In the genomic region with DNA sequence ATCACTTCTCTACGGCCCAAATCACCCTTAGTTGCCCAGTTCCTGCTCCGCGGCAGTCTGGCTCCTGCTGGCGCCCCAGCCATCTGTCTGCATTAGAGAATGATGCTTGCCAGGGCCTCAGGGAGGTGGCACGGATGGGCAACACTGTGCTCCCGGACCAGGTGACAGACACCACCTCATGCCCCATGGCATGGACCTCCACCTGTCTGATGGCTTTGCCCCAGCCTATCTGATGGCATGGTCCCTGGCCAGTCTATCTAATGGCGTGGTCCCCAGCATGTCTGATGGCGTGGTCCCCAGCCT, we compare ENCODE assay signal across 12 cellular contexts. TPM values are rescaled to one million over a fixed set of nuclear protein-coding genes. Genes with fewer than 3 reads are reported as not detected.
DNase-seq lines count a peak whose midpoint lies in the region; ATAC-seq, FAIRE-seq and TF ChIP-seq lines count a peak whose summit lies in the region.
"Had no signal": no experiment of that assay in that cellular context is flagged by ENCODE, and none has a peak within 500 bp of the region (broad histone marks: within the 10 kb centered on the region; RNA-seq: fewer than 3 reads in every experiment).

No MANE protein-coding gene starts in this region.

- no peaks in the 10 kb centered on the region for H3K9me3 Mint-ChIP-seq in activated CD8-positive, alpha-beta memory T cell treated with anti-CD3 and anti-CD28 coated beads, Interleukin-2, amount 10 ng/mL, durations not matched to agents 7 days and 5 days (ENCODE audit: low read depth)
- no peaks in the 10 kb centered on the region for H3K9me3 Mint-ChIP-seq in activated naive CD8-positive, alpha-beta T cell treated with anti-CD3 and anti-CD28 coated beads, Interleukin-2, amount 10 ng/mL, durations not matched to agents 7 days and 5 days

- POLR2A ChIA-PET in activated naive CD8-positive, alpha-beta T cell treated with anti-CD3 and anti-CD28 coated beads, Interleukin-2, amount 10 ng/mL, durations not matched to agents 7 days and 5 days (lab: Charles Lee), result no interaction called here

- peaks cover 16% of the 10 kb centered on the region for H3K4me1 ChIP-seq in skeletal muscle satellite cell (ENCODE audit: control insufficient read depth, insufficient read depth, low read length)

- no peak overlapping the region for H3K9ac ChIP-seq in skeletal muscle satellite cell (ENCODE audit: low read depth, low read length)

- H3K27ac Mint-ChIP-seq in activated CD8-positive, alpha-beta memory T cell treated with anti-CD3 and anti-CD28 coated beads, Interleukin-2, amount 10 ng/mL, durations not matched to agents 7 days and 5 days, result peak overlapping the region; percentile 93
- H3K27ac Mint-ChIP-seq in activated naive CD8-positive, alpha-beta T cell treated with anti-CD3 and anti-CD28 coated beads, Interleukin-2, amount 10 ng/mL, durations not matched to agents 7 days and 5 days, result peak overlapping the region; percentile 96

- H3K4me2 ChIP-seq in skeletal muscle satellite cell (ENCODE audit: low read length), result peak overlapping the region; percentile 57

- TF ChIP-seq CTCF in D721Med (IDR thresholded peaks at IDR 0.05; ENCODE audit: insufficient read depth, missing control alignments), result no peak

- H3K4me1 Mint-ChIP-seq in activated CD8-positive, alpha-beta memory T cell treated with anti-CD3 and anti-CD28 coated beads, Interleukin-2, amount 10 ng/mL, durations not matched to agents 7 days and 5 days, result peaks cover 25% of the 10 kb centered on the region
- peaks cover 24% of the 10 kb centered on the region for H3K4me1 Mint-ChIP-seq in activated naive CD8-positive, alpha-beta T cell treated with anti-CD3 and anti-CD28 coated beads, Interleukin-2, amount 10 ng/mL, durations not matched to agents 7 days and 5 days

- H3K36me3 ChIP-seq in skeletal muscle satellite cell (ENCODE audit: insufficient read depth, low read length), result no peaks in the 10 kb centered on the region
- H3K36me3 ChIP-seq: ovary, thyroid gland had no signal

- no peak for FAIRE-seq in D721Med (lab: Jason Lieb, UNC)
- FAIRE-seq: TTC549 had no signal

- H3K4me3 ChIP-seq in skeletal muscle satellite cell (ENCODE audit: low read length), result no peak overlapping the region
- H3K4me3 ChIP-seq: ovary, thyroid gland had no signal

- CTCF ChIA-PET in activated CD8-positive, alpha-beta memory T cell treated with anti-CD3 and anti-CD28 coated beads, Interleukin-2, amount 10 ng/mL, durations not matched to agents 7 days and 5 days (lab: Charles Lee), result no interaction called here

- no peak for DNase-seq in activated CD8-positive, alpha-beta memory T cell treated with anti-CD3 and anti-CD28 coated beads, Interleukin-2, amount 10 ng/mL, durations not matched to agents 7 days and 5 days
- DNase-seq in activated CD8-positive, alpha-beta memory T cell treated with anti-CD3 and anti-CD28 coated beads, Interleukin-2, amount 50 U/mL, for 4 hours, result no peak
- DNase-seq in NCI-H524 (lab: John Stamatoyannopoulos, UW) (peak; percentile 50 to 56), D721Med (ENCODE audit: insufficient read length, low spot score) (no peak), NCI-H345 (lab: John Stamatoyannopoulos, UW) (no peak)
- DNase-seq in activated naive CD8-positive, alpha-beta T cell treated with anti-CD3 and anti-CD28 coated beads, Interleukin-2, amount 10 ng/mL, durations not matched to agents 7 days and 5 days, result no peak
- DNase-seq: NCI-H446 treated with DMSO at 0.1 percent for 48 hours, ovary had no signal

- peaks cover 39% of the 10 kb centered on the region for H3K27me3 ChIP-seq in skeletal muscle satellite cell (ENCODE audit: control insufficient read depth, insufficient read depth, low read length)
- H3K27me3 ChIP-seq: ovary, thyroid gland had no signal

- no peak for ATAC-seq in activated CD8-positive, alpha-beta memory T cell treated with anti-CD3 and anti-CD28 coated beads, Interleukin-2, amount 10 ng/mL, durations not matched to agents 7 days and 5 days
- no peak for ATAC-seq in activated naive CD8-positive, alpha-beta T cell treated with anti-CD3 and anti-CD28 coated beads, Interleukin-2, amount 10 ng/mL, durations not matched to agents 7 days and 5 days (ENCODE audit: low read depth)
- ATAC-seq in HG02588 (IDR thresholded peaks at IDR 0.05; ENCODE audit: unreplicated experiment), result no peak

- H3K36me3 Mint-ChIP-seq in activated CD8-positive, alpha-beta memory T cell treated with anti-CD3 and anti-CD28 coated beads, Interleukin-2, amount 10 ng/mL, durations not matched to agents 7 days and 5 days, result no peaks in the 10 kb centered on the region
- no peaks in the 10 kb centered on the region for H3K36me3 Mint-ChIP-seq in activated naive CD8-positive, alpha-beta T cell treated with anti-CD3 and anti-CD28 coated beads, Interleukin-2, amount 10 ng/mL, durations not matched to agents 7 days and 5 days

- no peak overlapping the region for H3K4me3 Mint-ChIP-seq in activated CD8-positive, alpha-beta memory T cell treated with anti-CD3 and anti-CD28 coated beads, Interleukin-2, amount 10 ng/mL, durations not matched to agents 7 days and 5 days
- no peak overlapping the region for H3K4me3 Mint-ChIP-seq in activated naive CD8-positive, alpha-beta T cell treated with anti-CD3 and anti-CD28 coated beads, Interleukin-2, amount 10 ng/mL, durations not matched to agents 7 days and 5 days

- no peaks in the 10 kb centered on the region for H3K27me3 Mint-ChIP-seq in activated CD8-positive, alpha-beta memory T cell treated with anti-CD3 and anti-CD28 coated beads, Interleukin-2, amount 10 ng/mL, durations not matched to agents 7 days and 5 days
- H3K27me3 Mint-ChIP-seq in activated naive CD8-positive, alpha-beta T cell treated with anti-CD3 and anti-CD28 coated beads, Interleukin-2, amount 10 ng/mL, durations not matched to agents 7 days and 5 days, result peaks cover 1% of the 10 kb centered on the region

- no peaks in the 10 kb centered on the region for H3K9me3 ChIP-seq in skeletal muscle satellite cell (replicated peaks; ENCODE audit: low read length)
- H3K9me3 ChIP-seq: ovary, thyroid gland had no signal

RNA-seq across cellular contexts. Expression of gene MRGBP, which starts 18.8 kb away (rescaled TPM):
- 10 to 100 TPM; 16.9 to 17.4 TPM for total RNA-seq in activated CD8-positive, alpha-beta memory T cell treated with anti-CD3 and anti-CD28 coated beads, Interleukin-2, amount 10 ng/mL, durations not matched to agents 7 days and 5 days
- 10 to 100 TPM; 17.9 to 18.9 TPM for total RNA-seq in activated naive CD8-positive, alpha-beta T cell treated with anti-CD3 and anti-CD28 coated beads, Interleukin-2, amount 10 ng/mL, durations not matched to agents 7 days and 5 days
- total RNA-seq in skeletal muscle satellite cell (2012; rRNA removed), result 19.7 and 21.3 TPM in 2 replicates

RNA-seq across cellular contexts. Expression of gene OGFR, which starts 27.2 kb away (rescaled TPM):
- 10 to 100 TPM; 87.8 to 91.0 TPM for total RNA-seq in activated CD8-positive, alpha-beta memory T cell treated with anti-CD3 and anti-CD28 coated beads, Interleukin-2, amount 10 ng/mL, durations not matched to agents 7 days and 5 days
- total RNA-seq in activated naive CD8-positive, alpha-beta T cell treated with anti-CD3 and anti-CD28 coated beads, Interleukin-2, amount 10 ng/mL, durations not matched to agents 7 days and 5 days, result 10 to 100 TPM; 80.8 to 81.1 TPM
- 35.7 and 36.9 TPM in 2 replicates for total RNA-seq in skeletal muscle satellite cell (2012; rRNA removed)

RNA-seq across cellular contexts. Expression of gene COL9A3, which starts 39.4 kb away (rescaled TPM):
- total RNA-seq in activated CD8-positive, alpha-beta memory T cell treated with anti-CD3 and anti-CD28 coated beads, Interleukin-2, amount 10 ng/mL, durations not matched to agents 7 days and 5 days, result under 1 TPM in 1 of 2 experiments, not detected in 1; 0.45 TPM
- under 1 TPM; 0.42 to 0.82 TPM for total RNA-seq in activated naive CD8-positive, alpha-beta T cell treated with anti-CD3 and anti-CD28 coated beads, Interleukin-2, amount 10 ng/mL, durations not matched to agents 7 days and 5 days
- 2.8 and 4.1 TPM in 2 replicates for total RNA-seq in skeletal muscle satellite cell (2012; rRNA removed)

Comparison
In these comparisons a context has a peak if more than half of its experiments do, and no peak if none do; other contexts are left out.
1. DNase-seq: peak in NCI-H524 (2 of 2); none in activated CD8-positive, alpha-beta memory T cell treated with anti-CD3 and anti-CD28 coated beads, Interleukin-2, amount 10 ng/mL, durations not matched to agents 7 days and 5 days (single experiment), activated CD8-positive, alpha-beta memory T cell treated with anti-CD3 and anti-CD28 coated beads, Interleukin-2, amount 50 U/mL, for 4 hours (single experiment), activated naive CD8-positive, alpha-beta T cell treated with anti-CD3 and anti-CD28 coated beads, Interleukin-2, amount 10 ng/mL, durations not matched to agents 7 days and 5 days (single experiment), D721Med (single experiment) and NCI-H345 (single experiment).